In the genomic region with DNA sequence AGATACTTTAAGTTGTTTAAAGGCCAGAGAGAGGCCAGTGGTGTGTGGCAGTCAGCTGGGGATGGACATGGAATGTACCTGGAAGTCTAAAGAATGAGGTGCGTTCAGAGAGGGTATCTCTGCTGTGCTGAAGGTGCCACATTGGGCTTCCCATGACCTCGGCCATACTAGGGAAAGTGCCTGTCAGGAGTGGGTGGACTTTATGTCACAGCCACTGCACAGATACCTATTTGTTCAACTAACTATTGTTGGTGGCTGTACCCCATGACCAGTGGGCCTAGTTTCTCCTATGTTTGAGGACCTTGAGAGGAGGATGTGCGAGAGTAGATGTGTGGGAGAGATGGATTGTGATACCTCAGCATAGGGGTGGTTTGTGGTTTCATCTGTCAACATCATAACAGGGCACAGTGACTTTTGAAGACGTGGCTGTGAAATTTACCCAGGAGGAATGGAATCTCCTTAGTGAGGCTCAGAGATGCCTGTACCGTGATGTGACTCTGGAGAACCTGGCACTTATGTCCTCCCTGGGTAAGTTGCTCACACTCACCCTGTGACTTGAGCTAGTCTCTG, we compare ENCODE assay signal across 8 cellular contexts. TPM values are rescaled to one million over a fixed set of nuclear protein-coding genes. Genes with fewer than 3 reads are reported as not detected.
A peak's percentile ranks its signal among the peaks of the same experiment; 100 is the strongest.
DNase-seq lines count a peak whose midpoint lies in the region; ATAC-seq and TF ChIP-seq lines count a peak whose summit lies in the region.
"Not testable (repeated sequence)": the region's sequence is repeated elsewhere in the genome, so short reads cannot be mapped to it uniquely, and the experiment has no call there.

No MANE protein-coding gene starts in this region.

- not testable (repeated sequence) for H3K4me3 Mint-ChIP-seq in CD4-positive, alpha-beta T cell; T-helper 17 cell; activated CD8-positive, alpha-beta T cell treated with anti-CD3 and anti-CD28 coated beads for 36 hours; activated T-helper 17 cell treated with anti-CD3 and anti-CD28 coated beads, Interleukin-2, amount 50 U/mL, for 72 hours; activated naive CD8-positive, alpha-beta T cell treated with anti-CD3 and anti-CD28 coated beads, Interleukin-2, amount 50 U/mL, for 24 hours; endodermal cell

- not testable (repeated sequence) for H3K9me3 Mint-ChIP-seq in CD4-positive, alpha-beta T cell; activated CD8-positive, alpha-beta T cell treated with anti-CD3 and anti-CD28 coated beads for 36 hours; activated T-helper 17 cell treated with anti-CD3 and anti-CD28 coated beads, Interleukin-2, amount 50 U/mL, for 72 hours; activated naive CD8-positive, alpha-beta T cell treated with anti-CD3 and anti-CD28 coated beads, Interleukin-2, amount 50 U/mL, for 24 hours; endodermal cell

- not testable (repeated sequence) for H3K4me3 ChIP-seq in endodermal cell (ENCODE audit: low read length); trophoblast cell (ENCODE audit: low read depth, low read length); upper lobe of right lung

- not testable (repeated sequence) for DNase-seq in CD4-positive, alpha-beta T cell; T-helper 17 cell; activated CD8-positive, alpha-beta T cell treated with anti-CD3 and anti-CD28 coated beads for 36 hours; activated naive CD8-positive, alpha-beta T cell treated with anti-CD3 and anti-CD28 coated beads, Interleukin-2, amount 50 U/mL, for 24 hours; trophoblast cell; upper lobe of right lung
- DNase-seq in endodermal cell = peak; percentile 25

- H3K4ac ChIP-seq in trophoblast cell (ENCODE audit: low read depth, low read length) = peak overlapping the region; percentile 47

- H3K4me2 ChIP-seq in trophoblast cell (ENCODE audit: low read length) = not testable (repeated sequence)

- H3K4me1 Mint-ChIP-seq in CD4-positive, alpha-beta T cell (ENCODE audit: low read depth) = peaks cover 13% of the 10 kb centered on the region
- not testable (repeated sequence) for H3K4me1 Mint-ChIP-seq in T-helper 17 cell; activated T-helper 17 cell treated with anti-CD3 and anti-CD28 coated beads, Interleukin-2, amount 50 U/mL, for 72 hours; endodermal cell
- peaks cover 17% of the 10 kb centered on the region for H3K4me1 Mint-ChIP-seq in activated CD8-positive, alpha-beta T cell treated with anti-CD3 and anti-CD28 coated beads for 36 hours (ENCODE audit: low read depth)
- peaks cover 17% of the 10 kb centered on the region for H3K4me1 Mint-ChIP-seq in activated naive CD8-positive, alpha-beta T cell treated with anti-CD3 and anti-CD28 coated beads, Interleukin-2, amount 50 U/mL, for 24 hours

- H3K23ac ChIP-seq in trophoblast cell (ENCODE audit: low read length) = not testable (repeated sequence)

- H4K12ac ChIP-seq in trophoblast cell (ENCODE audit: low read depth, low read length) = not testable (repeated sequence)

- not testable (repeated sequence) for H3K79me1 ChIP-seq in trophoblast cell (ENCODE audit: low read length)

- H3K27me3 Mint-ChIP-seq in CD4-positive, alpha-beta T cell; T-helper 17 cell; activated CD8-positive, alpha-beta T cell treated with anti-CD3 and anti-CD28 coated beads for 36 hours; activated T-helper 17 cell treated with anti-CD3 and anti-CD28 coated beads, Interleukin-2, amount 50 U/mL, for 72 hours; activated naive CD8-positive, alpha-beta T cell treated with anti-CD3 and anti-CD28 coated beads, Interleukin-2, amount 50 U/mL, for 24 hours; endodermal cell (ENCODE audit: insufficient read depth): not testable (repeated sequence)

- not testable (repeated sequence) for H4K8ac ChIP-seq in trophoblast cell (ENCODE audit: low read depth, low read length)

- H3K27ac ChIP-seq in CD4-positive, alpha-beta T cell (ENCODE audit: low read depth, low read length); endodermal cell (ENCODE audit: low read depth, low read length); trophoblast cell (ENCODE audit: low read depth, low read length); upper lobe of right lung: not testable (repeated sequence)

- not testable (repeated sequence) for H2BK12ac ChIP-seq in trophoblast cell (ENCODE audit: low read length)

- POLR2A ChIA-PET in CD4-positive, alpha-beta T cell (lab: Charles Lee); activated CD8-positive, alpha-beta T cell treated with anti-CD3 and anti-CD28 coated beads for 36 hours (lab: Charles Lee): not testable (repeated sequence)

- CTCF ChIA-PET in CD4-positive, alpha-beta T cell (lab: Charles Lee); activated CD8-positive, alpha-beta T cell treated with anti-CD3 and anti-CD28 coated beads for 36 hours (lab: Charles Lee): not testable (repeated sequence)

- intact Hi-C loops in CD4-positive, alpha-beta T cell (cut with DNase I, micrococcal nuclease); activated CD8-positive, alpha-beta T cell treated with anti-CD3 and anti-CD28 coated beads for 36 hours (cut with micrococcal nuclease); upper lobe of right lung (cut with DNase I): not testable (repeated sequence)

- peaks cover 54% of the 10 kb centered on the region for H3K36me3 Mint-ChIP-seq in CD4-positive, alpha-beta T cell (ENCODE audit: low read depth)
- H3K36me3 Mint-ChIP-seq in T-helper 17 cell (ENCODE audit: low read depth) = not testable (repeated sequence)
- H3K36me3 Mint-ChIP-seq in activated CD8-positive, alpha-beta T cell treated with anti-CD3 and anti-CD28 coated beads for 36 hours (ENCODE audit: low read depth) = peaks cover 49% of the 10 kb centered on the region
- H3K36me3 Mint-ChIP-seq in activated T-helper 17 cell treated with anti-CD3 and anti-CD28 coated beads, Interleukin-2, amount 50 U/mL, for 72 hours (ENCODE audit: low read depth) = peaks cover 72% of the 10 kb centered on the region
- peaks cover 42% of the 10 kb centered on the region for H3K36me3 Mint-ChIP-seq in activated naive CD8-positive, alpha-beta T cell treated with anti-CD3 and anti-CD28 coated beads, Interleukin-2, amount 50 U/mL, for 24 hours (ENCODE audit: low read depth)
- H3K36me3 Mint-ChIP-seq in endodermal cell (ENCODE audit: low read depth) = peaks cover 64% of the 10 kb centered on the region

- not testable (repeated sequence) for H2BK120ac ChIP-seq in trophoblast cell (ENCODE audit: insufficient read depth, low read length, poor library complexity)

- H3K36me3 ChIP-seq in endodermal cell (ENCODE audit: control insufficient read depth, insufficient read depth, low read length) (peaks cover 51% of the 10 kb centered on the region), trophoblast cell (ENCODE audit: control insufficient read depth in 1 of 2, insufficient read depth in 2 of 2, low read length in 2 of 2) (peaks cover 11 to 31% of the 10 kb centered on the region in 2 experiments), upper lobe of right lung (peaks cover 29% of the 10 kb centered on the region)

- not testable (repeated sequence) for H3K9me3 ChIP-seq in CD4-positive, alpha-beta T cell (ENCODE audit: control insufficient read depth, low read length); T-helper 17 cell (ENCODE audit: control insufficient read depth, low read length, poor library complexity, severe bottlenecking); endodermal cell (ENCODE audit: control insufficient read depth, low read length); trophoblast cell (ENCODE audit: insufficient read depth, low read depth, low read length); upper lobe of right lung

- TF ChIP-seq CTCF in CD4-positive, alpha-beta T cell (IDR thresholded peaks at IDR 0.05); activated CD8-positive, alpha-beta T cell treated with anti-CD3 and anti-CD28 coated beads for 36 hours (IDR thresholded peaks at IDR 0.05); endodermal cell (conservative IDR thresholded peaks at IDR 0.05); upper lobe of right lung (IDR thresholded peaks at IDR 0.05): not testable (repeated sequence)

- not testable (repeated sequence) for H2AFZ ChIP-seq in trophoblast cell (ENCODE audit: insufficient read depth, low read length, poor library complexity)

- peak overlapping the region; percentile 36 for H3K27ac Mint-ChIP-seq in CD4-positive, alpha-beta T cell
- H3K27ac Mint-ChIP-seq in T-helper 17 cell (peak overlapping the region; percentile 75), endodermal cell (peak overlapping the region; percentile 52)
- peak overlapping the region; percentile 60 for H3K27ac Mint-ChIP-seq in activated CD8-positive, alpha-beta T cell treated with anti-CD3 and anti-CD28 coated beads for 36 hours
- H3K27ac Mint-ChIP-seq in activated T-helper 17 cell treated with anti-CD3 and anti-CD28 coated beads, Interleukin-2, amount 50 U/mL, for 72 hours = peak overlapping the region; percentile 9
- H3K27ac Mint-ChIP-seq in activated naive CD8-positive, alpha-beta T cell treated with anti-CD3 and anti-CD28 coated beads, Interleukin-2, amount 50 U/mL, for 24 hours = peak overlapping the region; percentile 31

- not testable (repeated sequence) for H3K9ac ChIP-seq in endodermal cell (ENCODE audit: extremely low read depth, low read length, poor library complexity, severe bottlenecking); trophoblast cell (ENCODE audit: low read length)

- WGBS in endodermal cell (ENCODE audit: insufficient coverage in 1 of 2, insufficient read length in 1 of 2), 2 experiments = 95 to 100% methylated on average over 2 to 4 of the region's 5 CpGs
- no CpG with 5 or more reads among the region's 5 CpGs for WGBS in trophoblast cell (ENCODE audit: extremely low coverage, insufficient coverage, insufficient read length)

- H3K79me2 ChIP-seq in trophoblast cell (ENCODE audit: control insufficient read depth, insufficient read depth, low read length, poor library complexity) = not testable (repeated sequence)

- not testable (repeated sequence) for H3K27me3 ChIP-seq in CD4-positive, alpha-beta T cell (ENCODE audit: control insufficient read depth, insufficient read depth, low read length); endodermal cell (ENCODE audit: control insufficient read depth, insufficient read depth, low read length, poor library complexity, severe bottlenecking); trophoblast cell (ENCODE audit: insufficient read depth, low read length); upper lobe of right lung

- H2AK5ac ChIP-seq in trophoblast cell (ENCODE audit: low read length) = not testable (repeated sequence)

- not testable (repeated sequence) for H2BK5ac ChIP-seq in trophoblast cell (ENCODE audit: low read depth, low read length, poor library complexity)

- ATAC-seq in CD4-positive, alpha-beta T cell (ENCODE audit: poor library complexity) = peak; percentile 75
- ATAC-seq in T-helper 17 cell = peak; percentile 36
- peak; percentile 83 for ATAC-seq in activated CD8-positive, alpha-beta T cell treated with anti-CD3 and anti-CD28 coated beads for 36 hours
- peak; percentile 73 for ATAC-seq in activated T-helper 17 cell treated with anti-CD3 and anti-CD28 coated beads, Interleukin-2, amount 50 U/mL, for 72 hours (replicated peaks)
- ATAC-seq in activated naive CD8-positive, alpha-beta T cell treated with anti-CD3 and anti-CD28 coated beads, Interleukin-2, amount 50 U/mL, for 24 hours = peak; percentile 77
- peak; percentile 36 for ATAC-seq in upper lobe of right lung

- not testable (repeated sequence) for H3K18ac ChIP-seq in trophoblast cell (ENCODE audit: low read length)

- not testable (repeated sequence) for H3K14ac ChIP-seq in trophoblast cell (ENCODE audit: low read length)

- not testable (repeated sequence) for H3K4me1 ChIP-seq in endodermal cell (ENCODE audit: control insufficient read depth, insufficient read depth, low read length); trophoblast cell (ENCODE audit: control insufficient read depth in 1 of 2, insufficient read depth in 2 of 2, low read length in 2 of 2); upper lobe of right lung

- H4K91ac ChIP-seq in trophoblast cell (ENCODE audit: low read depth, low read length) = not testable (repeated sequence)

RNA-seq across cellular contexts. Expression of gene ZNF587B, which starts 8.6 kb away (rescaled TPM):
- total RNA-seq in CD4-positive, alpha-beta T cell = 10 to 100 TPM; 23.0 to 23.8 TPM
- total RNA-seq in T-helper 17 cell (10 to 100 TPM; 19.0 to 23.3 TPM), endodermal cell (10 to 100 TPM; 37.0 to 39.9 TPM), upper lobe of right lung (12.2 TPM)
- 10 to 100 TPM; 19.8 to 20.2 TPM for total RNA-seq in activated CD8-positive, alpha-beta T cell treated with anti-CD3 and anti-CD28 coated beads for 36 hours
- total RNA-seq in activated T-helper 17 cell treated with anti-CD3 and anti-CD28 coated beads, Interleukin-2, amount 50 U/mL, for 72 hours = 10 to 100 TPM; 16.8 to 20.6 TPM
- polyA plus RNA-seq in endodermal cell (2013, experiment 1 of 2) = 9.2 TPM
- polyA plus RNA-seq in endodermal cell (2013, experiment 2 of 2) = 8.9 TPM
- 7.5 and 8.0 TPM in 2 replicates for polyA plus RNA-seq in trophoblast cell (2013)

RNA-seq across cellular contexts. Expression of gene ZNF587, which starts 11.0 kb away (rescaled TPM):
- 10 to 100 TPM; 37.6 to 41.5 TPM for total RNA-seq in CD4-positive, alpha-beta T cell
- total RNA-seq in T-helper 17 cell (10 to 100 TPM; 44.1 to 50.4 TPM), endodermal cell (10 to 100 TPM; 64.1 to 98.1 TPM), upper lobe of right lung (27.3 TPM)
- 10 to 100 TPM; 23.6 to 24.1 TPM for total RNA-seq in activated CD8-positive, alpha-beta T cell treated with anti-CD3 and anti-CD28 coated beads for 36 hours
- total RNA-seq in activated T-helper 17 cell treated with anti-CD3 and anti-CD28 coated beads, Interleukin-2, amount 50 U/mL, for 72 hours = 10 to 100 TPM; 33.7 to 37.3 TPM
- polyA plus RNA-seq in endodermal cell (2013, experiment 1 of 2) = 24.8 TPM
- polyA plus RNA-seq in endodermal cell (2013, experiment 2 of 2) = 24.7 TPM
- 18.5 and 19.9 TPM in 2 replicates for polyA plus RNA-seq in trophoblast cell (2013)

RNA-seq across cellular contexts. Expression of gene ZNF552, which starts 24.0 kb away (rescaled TPM):
- 10 to 100 TPM; 22.2 to 22.3 TPM for total RNA-seq in CD4-positive, alpha-beta T cell
- 10 to 100 TPM; 11.8 to 12.8 TPM for total RNA-seq in T-helper 17 cell
- 1 to 10 TPM; 6.5 to 6.7 TPM for total RNA-seq in activated CD8-positive, alpha-beta T cell treated with anti-CD3 and anti-CD28 coated beads for 36 hours
- 1 to 10 TPM; 6.0 to 7.5 TPM for total RNA-seq in activated T-helper 17 cell treated with anti-CD3 and anti-CD28 coated beads, Interleukin-2, amount 50 U/mL, for 72 hours
- total RNA-seq in endodermal cell = 10 to 100 TPM; 17.4 to 18.8 TPM
- 4.9 TPM for polyA plus RNA-seq in endodermal cell (2013, experiment 1 of 2)
- 6.5 TPM for polyA plus RNA-seq in endodermal cell (2013, experiment 2 of 2)
- polyA plus RNA-seq in trophoblast cell (2013) = 12.1 and 12.7 TPM in 2 replicates
- 10.9 TPM for total RNA-seq in upper lobe of right lung

RNA-seq across cellular contexts. Expression of gene ZNF814, which starts 50.1 kb away (rescaled TPM):
- total RNA-seq in CD4-positive, alpha-beta T cell = 10 to 100 TPM; 29.0 to 34.7 TPM
- total RNA-seq in T-helper 17 cell (10 to 100 TPM; 23.4 to 37.1 TPM), endodermal cell (10 to 100 TPM; 54.7 to 63.0 TPM), upper lobe of right lung (12.3 TPM)
- 10 to 100 TPM; 25.0 to 27.9 TPM for total RNA-seq in activated CD8-positive, alpha-beta T cell treated with anti-CD3 and anti-CD28 coated beads for 36 hours
- total RNA-seq in activated T-helper 17 cell treated with anti-CD3 and anti-CD28 coated beads, Interleukin-2, amount 50 U/mL, for 72 hours = 10 to 100 TPM; 16.2 to 21.5 TPM
- polyA plus RNA-seq in endodermal cell (2013, experiment 1 of 2) = 25.6 TPM
- 25.0 TPM for polyA plus RNA-seq in endodermal cell (2013, experiment 2 of 2)
- polyA plus RNA-seq in trophoblast cell (2013) = 18.9 and 19.3 TPM in 2 replicates

Comparison
In these comparisons a context has a peak if more than half of its experiments do, and no peak if none do; other contexts are left out.
1. H3K27ac Mint-ChIP-seq: peak in every context shown above with its lines; median percentile 75 in T-helper 17 cell; 60 in activated CD8-positive, alpha-beta T cell treated with anti-CD3 and anti-CD28 coated beads for 36 hours; 52 in endodermal cell; 36 in CD4-positive, alpha-beta T cell; 31 in activated naive CD8-positive, alpha-beta T cell treated with anti-CD3 and anti-CD28 coated beads, Interleukin-2, amount 50 U/mL, for 24 hours; 9 in activated T-helper 17 cell treated with anti-CD3 and anti-CD28 coated beads, Interleukin-2, amount 50 U/mL, for 72 hours.